In the genomic region with DNA sequence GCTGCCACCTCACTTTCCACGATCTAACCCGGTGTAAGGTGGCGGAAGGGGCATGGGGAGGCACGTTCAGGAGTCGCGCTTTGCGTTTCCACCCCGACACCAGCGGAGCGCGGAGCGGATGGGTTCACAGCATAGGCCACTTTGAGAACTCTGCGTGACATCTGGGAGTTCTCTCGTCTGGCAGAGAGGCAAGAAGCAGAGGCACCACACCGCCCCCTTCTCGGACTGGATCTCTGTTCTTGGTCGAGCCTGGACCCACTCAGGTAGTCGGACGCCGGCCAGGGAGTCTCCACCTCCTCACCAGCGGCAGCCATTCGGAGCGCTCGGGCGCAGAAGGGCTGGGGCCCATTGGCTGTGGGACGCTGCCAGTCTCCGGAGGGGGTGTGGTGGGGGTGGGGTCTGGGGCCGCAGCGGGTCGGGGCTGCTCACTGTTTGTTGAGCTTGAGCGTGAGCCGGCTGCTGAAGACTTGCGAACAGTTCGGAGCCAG, we compare ENCODE assay signal across 9 cellular contexts. TPM values are rescaled to one million over a fixed set of nuclear protein-coding genes. Genes with fewer than 3 reads are reported as not detected.
A peak's percentile ranks its signal among the peaks of the same experiment; 100 is the strongest.
DNase-seq lines count a peak whose midpoint lies in the region; ATAC-seq and TF ChIP-seq lines count a peak whose summit lies in the region.
"Had no signal": no experiment of that assay in that cellular context is flagged by ENCODE, and none has a peak within 500 bp of the region (broad histone marks: within the 10 kb centered on the region; RNA-seq: fewer than 3 reads in every experiment).

DACH2 (plus strand) TSS at position 428 of the 488 bp plus-strand sequence.

- no peaks in the 10 kb centered on the region for H3K4me1 ChIP-seq in thymus (ENCODE audit: control insufficient read depth, insufficient read depth, low read length)

- H3K27ac Mint-ChIP-seq in activated naive CD4-positive, alpha-beta T cell treated with anti-CD3 and anti-CD28 coated beads, Interleukin-2, amount 10 ng/mL, durations not matched to agents 7 days and 5 days: no peak within 1 kb of the TSS
- no peak within 1 kb of the TSS for H3K27ac Mint-ChIP-seq in neural crest cell (ENCODE audit: unreplicated experiment)

- H3K36me3 Mint-ChIP-seq in activated naive CD4-positive, alpha-beta T cell treated with anti-CD3 and anti-CD28 coated beads, Interleukin-2, amount 10 ng/mL, durations not matched to agents 7 days and 5 days: no peaks in the 10 kb centered on the region
- no peaks in the 10 kb centered on the region for H3K36me3 Mint-ChIP-seq in neural crest cell (ENCODE audit: low read depth)

- ATAC-seq in GM18505 (IDR thresholded peaks at IDR 0.05; ENCODE audit: unreplicated experiment) (peak; percentile 98), HG02798 (IDR thresholded peaks at IDR 0.05; ENCODE audit: poor library complexity, unreplicated experiment) (peak; percentile 100)

- no peak for TF ChIP-seq POLR2A in GM18505 (IDR thresholded peaks at IDR 0.05; ENCODE audit: borderline replicate concordance, extremely low read depth, insufficient read depth, insufficient read length)

- 3% methylated on average over 34 of the region's 34 CpGs for WGBS in thymus

- no peaks in the 10 kb centered on the region for H3K36me3 ChIP-seq in thymus (ENCODE audit: control insufficient read depth, insufficient read depth)

- no peak within 1 kb of the TSS for H3K27ac ChIP-seq in thymus (ENCODE audit: low read depth)

- H3K4me3 Mint-ChIP-seq in activated naive CD4-positive, alpha-beta T cell treated with anti-CD3 and anti-CD28 coated beads, Interleukin-2, amount 10 ng/mL, durations not matched to agents 7 days and 5 days: peak within 1 kb of the TSS; percentile 66
- peak within 1 kb of the TSS; percentile 92 for H3K4me3 Mint-ChIP-seq in neural crest cell

- H3K27me3 Mint-ChIP-seq in activated naive CD4-positive, alpha-beta T cell treated with anti-CD3 and anti-CD28 coated beads, Interleukin-2, amount 10 ng/mL, durations not matched to agents 7 days and 5 days: peaks cover 32% of the 10 kb centered on the region
- H3K27me3 Mint-ChIP-seq in neural crest cell (ENCODE audit: low read depth): peaks cover 83% of the 10 kb centered on the region

- CTCF ChIA-PET in activated naive CD4-positive, alpha-beta T cell treated with anti-CD3 and anti-CD28 coated beads, Interleukin-2, amount 10 ng/mL, durations not matched to agents 7 days and 5 days (lab: Charles Lee): no interaction called here

- no peaks in the 10 kb centered on the region for H3K9me3 Mint-ChIP-seq in activated naive CD4-positive, alpha-beta T cell treated with anti-CD3 and anti-CD28 coated beads, Interleukin-2, amount 10 ng/mL, durations not matched to agents 7 days and 5 days
- no peaks in the 10 kb centered on the region for H3K9me3 Mint-ChIP-seq in neural crest cell

- H3K4me1 Mint-ChIP-seq in activated naive CD4-positive, alpha-beta T cell treated with anti-CD3 and anti-CD28 coated beads, Interleukin-2, amount 10 ng/mL, durations not matched to agents 7 days and 5 days: peaks cover 4% of the 10 kb centered on the region
- H3K4me1 Mint-ChIP-seq in neural crest cell: peaks cover 19% of the 10 kb centered on the region

- peak within 1 kb of the TSS; percentile 29 for H3K4me3 ChIP-seq in thymus (ENCODE audit: low read length)

- TF ChIP-seq CTCF in neural crest cell (conservative IDR thresholded peaks at IDR 0.05): no peak

- H3K9me3 ChIP-seq in thymus (ENCODE audit: control insufficient read depth): no peaks in the 10 kb centered on the region

- DNase-seq in NCI-H510A treated with DMSO at 0.1 percent for 48 hours (lab: John Stamatoyannopoulos, UW): peak; percentile 56
- DNase-seq in activated naive CD4-positive, alpha-beta T cell treated with anti-CD3 and anti-CD28 coated beads, Interleukin-2, amount 10 ng/mL, durations not matched to agents 7 days and 5 days: peak; percentile 54
- DNase-seq in globus pallidus (ENCODE audit: low spot score): peak; percentile 69
- peak; percentile 73 for DNase-seq in neural crest cell (ENCODE audit: low read depth, low spot score)
- DNase-seq in NCI-H187 treated with DMSO at 0.1 percent for 48 hours (lab: John Stamatoyannopoulos, UW): no peak

- H3K27me3 ChIP-seq in thymus (ENCODE audit: control insufficient read depth, insufficient read depth): no peaks in the 10 kb centered on the region

RNA-seq across cellular contexts. Expression of gene DACH2, which starts in this region (rescaled TPM):
- 1.0 and 1.2 TPM in 2 replicates for total RNA-seq in neural crest cell
- 0.09 TPM for polyA plus RNA-seq in thymus
- total RNA-seq: T-helper 2 cell treated with Interferon-gamma antibody and Interleukin-4, amounts not matched to agents 100 ng/mL and 5 ng/mL, for 36 hours had no signal
